Comparison of ENCODE assay signal across 1 cellular context in the genomic region with DNA sequence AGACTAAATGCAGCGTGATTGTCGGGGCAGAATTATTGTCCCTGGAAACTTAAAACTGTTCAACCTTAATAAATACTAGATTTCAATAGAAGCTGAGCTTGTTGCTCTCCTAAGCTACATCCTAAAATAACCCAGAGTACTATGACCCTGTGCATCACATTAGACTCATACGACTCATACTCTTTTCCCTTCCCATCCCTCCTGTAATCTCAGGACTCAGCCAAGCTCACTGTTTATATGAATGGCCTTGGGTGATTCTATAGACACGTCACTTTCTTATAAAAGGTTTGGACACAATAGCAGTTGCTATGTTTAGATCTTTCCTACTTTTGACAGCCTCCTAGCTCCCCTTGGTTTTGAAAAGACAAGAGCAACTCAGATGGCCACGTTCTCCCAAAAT.
TF ChIP-seq lines count a peak whose summit lies in the region.

No MANE protein-coding gene starts in this region.

TF ChIP-seq in IMR-90, 13 proteins besides CTCF, POLR2A, EP300 and RAD21 (continued from another document):
- TF ChIP-seq RFX5 (IDR thresholded peaks at IDR 0.05; ENCODE audit: low read depth, low read length) = no peak
- no peak for TF ChIP-seq NFE2L2 (IDR thresholded peaks at IDR 0.05; ENCODE audit: low read depth, low read length)
- TF ChIP-seq MAZ (IDR thresholded peaks at IDR 0.05; ENCODE audit: borderline replicate concordance, low read depth, low read length) = no peak
